8 cellular contexts compared by ENCODE assay signal in genomic region chr2:234368861-234369261, GRCh38.
A peak's percentile ranks its signal among the peaks of the same experiment; 100 is the strongest.
DNase-seq lines count a peak whose midpoint lies in the region; ATAC-seq and TF ChIP-seq lines count a peak whose summit lies in the region.

No MANE protein-coding gene starts in this region.

- CTCF ChIA-PET in HEK293T (lab: Yijun Ruan, JAX), result interaction anchor here (0.7 kb wide), 2 partner anchors 13 to 51 kb away, joined by 3 to 7 read pairs; no protein-coding TSS in a partner anchor

- POLR2A ChIA-PET in HEK293T (lab: Yijun Ruan, JAX), result interaction anchor here (1.4 to 1.8 kb wide), 2 partner anchors 9 to 127 kb away, joined by 7 read pairs; no protein-coding TSS in a partner anchor

- peak; percentile 50 for DNase-seq in HEK293T (ENCODE audit: extremely low spot score)
- peak; percentile 22 for DNase-seq in T-helper 9 cell
- peak; percentile 16 for DNase-seq in cerebellar cortex (ENCODE audit: low spot score)
- peak; percentile 10 to 28 for DNase-seq in stimulated activated CD4-positive, alpha-beta T cell treated with anti-CD3 and anti-CD28 coated beads, Interleukin-15, amount 100 ng/mL, for 1 hour (ENCODE audit: low read depth in 1 of 2, low spot score in 1 of 2)
- no peak for DNase-seq in NCI-H1930 (lab: John Stamatoyannopoulos, UW)
- DNase-seq in dedifferentiated amniotic fluid mesenchymal stem cell (ENCODE audit: extremely low spot score), result no peak
- DNase-seq in GM13976 (ENCODE audit: low spot score), result no peak

- TF ChIP-seq CTCF in GM13976 (IDR thresholded peaks at IDR 0.05; ENCODE audit: borderline replicate concordance, control extremely low read depth, extremely low read depth, insufficient read depth, missing control alignments), result no peak

- no peak for ATAC-seq in GM21717 (IDR thresholded peaks at IDR 0.05; ENCODE audit: unreplicated experiment)

- in situ Hi-C loops in GM13976 (cut with MboI; ENCODE audit: low sequenced_read_pairs, unreplicated experiment), result no loop called here

TF ChIP-seq in HEK293T, 16 proteins besides CTCF, POLR2A, EP300 and RAD21:
- no peak for TF ChIP-seq BHLHE40 (IDR thresholded peaks at IDR 0.05; ENCODE audit: borderline replicate concordance)
- no peak for TF ChIP-seq SUZ12 (IDR thresholded peaks at IDR 0.05)
- TF ChIP-seq NFRKB (IDR thresholded peaks at IDR 0.05), result no peak
- TF ChIP-seq ELF4 (IDR thresholded peaks at IDR 0.05), result no peak
- no peak for TF ChIP-seq SP1 (IDR thresholded peaks at IDR 0.05)
- TF ChIP-seq PKNOX1 (IDR thresholded peaks at IDR 0.05), result peak; percentile 76
- no peak for TF ChIP-seq FOXK2 (IDR thresholded peaks at IDR 0.05)
- TF ChIP-seq LEF1 (IDR thresholded peaks at IDR 0.05; ENCODE audit: borderline replicate concordance), result no peak
TF ChIP-seq in HEK293T: peak in this region for 1.

Comparison
In these comparisons a context has a peak if more than half of its experiments do, and no peak if none do; other contexts are left out.
1. DNase-seq: peak in HEK293T (single experiment), T-helper 9 cell (single experiment), cerebellar cortex (single experiment) and stimulated activated CD4-positive, alpha-beta T cell treated with anti-CD3 and anti-CD28 coated beads, Interleukin-15, amount 100 ng/mL, for 1 hour (2 of 2); none in NCI-H1930 (0 of 2), dedifferentiated amniotic fluid mesenchymal stem cell (single experiment) and GM13976 (single experiment).